In genomic region chr16:78489631-78490030, GRCh38 we compare ENCODE assay signal across 1 cellular context.
TF ChIP-seq lines count a peak whose summit lies in the region.

No MANE protein-coding gene starts in this region.

TF ChIP-seq in SK-N-SH treated with all-trans-retinoic acid at 6 μM for 48 hours, 23 proteins besides CTCF, POLR2A, EP300 and RAD21 (continued from another document):
- no peak for TF ChIP-seq TSHZ2 (CRISPR knock-in tag; IDR thresholded peaks at IDR 0.05)
- TF ChIP-seq ESRRG (CRISPR knock-in tag; IDR thresholded peaks at IDR 0.05), result no peak
